In genomic region chr18:53553030-53553429, GRCh38 we compare ENCODE assay signal across 2 cellular contexts.
TF ChIP-seq lines count a peak whose summit lies in the region.

No MANE protein-coding gene starts in this region.

TF ChIP-seq in GM23338, 12 proteins besides CTCF, POLR2A, EP300 and RAD21 (continued from another document):
- TF ChIP-seq ZNF331 (CRISPR knock-in tag; IDR thresholded peaks at IDR 0.05; ENCODE audit: low read depth), result no peak
- no peak for TF ChIP-seq ETS1 (IDR thresholded peaks at IDR 0.05)
- TF ChIP-seq EZH2 (IDR thresholded peaks at IDR 0.05; ENCODE audit: low read depth, unreplicated experiment), result no peak
- TF ChIP-seq POLR2AphosphoS5 (IDR thresholded peaks at IDR 0.05; ENCODE audit: low read depth), result no peak
- no peak for TF ChIP-seq JUNB (IDR thresholded peaks at IDR 0.05; ENCODE audit: unreplicated experiment)
- TF ChIP-seq STAT1 (IDR thresholded peaks at IDR 0.05; ENCODE audit: unreplicated experiment), result no peak
- TF ChIP-seq CREB1 (CRISPR knock-in tag; IDR thresholded peaks at IDR 0.05; ENCODE audit: low read depth), result no peak
- TF ChIP-seq ZNF462 (CRISPR knock-in tag; IDR thresholded peaks at IDR 0.05), result no peak

TF ChIP-seq in H1, 55 proteins besides CTCF, POLR2A, EP300 and RAD21 (continued from another document):
- TF ChIP-seq RXRA (IDR thresholded peaks at IDR 0.05; ENCODE audit: insufficient read depth, low read depth, low read length) (no peak), ZNF274 (IDR thresholded peaks at IDR 0.05; ENCODE audit: borderline replicate concordance, extremely low read depth, low read length) (no peak), GABPA (IDR thresholded peaks at IDR 0.05; ENCODE audit: borderline replicate concordance, insufficient read depth, low read length) (no peak), EGR1 (IDR thresholded peaks at IDR 0.05; ENCODE audit: borderline replicate concordance, low read depth, low read length) (no peak), PHF8 (conservative IDR thresholded peaks at IDR 0.05; ENCODE audit: low read depth, low read length) (no peak), JUN (IDR thresholded peaks at IDR 0.05; ENCODE audit: low read depth, low read length) (no peak), HDAC2 (IDR thresholded peaks at IDR 0.05; ENCODE audit: borderline replicate concordance in 1 of 2, low read depth in 2 of 2, low read length in 2 of 2) (no peak), TAF1 (IDR thresholded peaks at IDR 0.05; ENCODE audit: low read depth, low read length) (no peak), CBX8 (IDR thresholded peaks at IDR 0.05; ENCODE audit: borderline replicate concordance, low read depth, low read length) (no peak)
- TF ChIP-seq, protein P1, sequence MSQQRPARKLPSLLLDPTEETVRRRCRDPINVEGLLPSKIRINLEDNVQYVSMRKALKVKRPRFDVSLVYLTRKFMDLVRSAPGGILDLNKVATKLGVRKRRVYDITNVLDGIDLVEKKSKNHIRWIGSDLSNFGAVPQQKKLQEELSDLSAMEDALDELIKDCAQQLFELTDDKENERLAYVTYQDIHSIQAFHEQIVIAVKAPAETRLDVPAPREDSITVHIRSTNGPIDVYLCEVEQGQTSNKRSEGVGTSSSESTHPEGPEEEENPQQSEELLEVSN (IDR thresholded peaks at IDR 0.05), result no peak
